ENCODE assay signal across 12 cellular contexts in genomic region chr2:209476367-209477191, GRCh38. TPM values are rescaled to one million over a fixed set of nuclear protein-coding genes. Genes with fewer than 3 reads are reported as not detected.
A peak's percentile ranks its signal among the peaks of the same experiment; 100 is the strongest.
DNase-seq lines count a peak whose midpoint lies in the region; ATAC-seq and TF ChIP-seq lines count a peak whose summit lies in the region.
"Had no signal": no experiment of that assay in that cellular context is flagged by ENCODE, and none has a peak within 500 bp of the region (broad histone marks: within the 10 kb centered on the region; RNA-seq: fewer than 3 reads in every experiment).

No MANE protein-coding gene starts in this region.

- TF ChIP-seq RAD21 in IMR-90 (IDR thresholded peaks at IDR 0.05; ENCODE audit: low read length): no peak

- no peak overlapping the region; the same call in 1 of the 2 replicates for H2BK120ac ChIP-seq in IMR-90 (ENCODE audit: low read depth, low read length)

- peak overlapping the region; percentile 22; the same call in 1 of the 2 replicates for H2BK20ac ChIP-seq in IMR-90 (ENCODE audit: low read depth, low read length)

- intact Hi-C loops in IMR-90 (cut with micrococcal nuclease): no loop called here

- dilution Hi-C loops in IMR-90 (cut with HindIII; ENCODE audit: low sequenced_read_pairs, unreplicated experiment): no loop called here

- H3K27ac Mint-ChIP-seq in endodermal cell: no peak overlapping the region
- H3K27ac Mint-ChIP-seq: immature natural killer cell had no signal

- H3K9ac ChIP-seq in IMR-90 (ENCODE audit: low read depth, low read length): no peak overlapping the region
- H3K9ac ChIP-seq in endodermal cell (ENCODE audit: extremely low read depth, low read length, poor library complexity, severe bottlenecking): no peak overlapping the region

- no peak overlapping the region for H3K4me3 ChIP-seq in IMR-90 (ENCODE audit: insufficient read depth, low read depth, low read length)
- no peak overlapping the region for H3K4me3 ChIP-seq in endodermal cell (ENCODE audit: low read length)
- no peak overlapping the region for H3K4me3 ChIP-seq in retinal pigment epithelial cell (ENCODE audit: low read length)
- H3K4me3 ChIP-seq in HAP-1: no peak overlapping the region

- no peak overlapping the region for H3K18ac ChIP-seq in IMR-90 (ENCODE audit: low read depth, low read length)

- H3K56ac ChIP-seq in IMR-90 (ENCODE audit: extremely low read depth, insufficient read depth, low read length): no peak overlapping the region

- H3K4me2 ChIP-seq in IMR-90 (ENCODE audit: low read depth, low read length): no peak overlapping the region

- H3K9me3 ChIP-seq in IMR-90 (ENCODE audit: control insufficient read depth, insufficient read depth, low read length) (no peaks in the 10 kb centered on the region), endodermal cell (ENCODE audit: control insufficient read depth, low read length) (no peaks in the 10 kb centered on the region), HAP-1 (no peaks in the 10 kb centered on the region)

- H3K36me3 Mint-ChIP-seq in endodermal cell (ENCODE audit: low read depth): no peaks in the 10 kb centered on the region
- H3K36me3 Mint-ChIP-seq: immature natural killer cell had no signal

- 0 out of 2 replicates have a peak, but pooled peaks cover 2% of the 10 kb centered on the region for H3K9me1 ChIP-seq in IMR-90 (ENCODE audit: insufficient read depth, low read length)

- no peaks in the 10 kb centered on the region; the same call in 1 of the 2 replicates for H3K27me3 ChIP-seq in IMR-90 (ENCODE audit: control insufficient read depth, insufficient read depth, low read length)
- no peaks in the 10 kb centered on the region for H3K27me3 ChIP-seq in endodermal cell (ENCODE audit: control insufficient read depth, insufficient read depth, low read length, poor library complexity, severe bottlenecking)
- no peaks in the 10 kb centered on the region for H3K27me3 ChIP-seq in HAP-1 (ENCODE audit: low read depth)

- H3K4me3 Mint-ChIP-seq in endodermal cell: no peak overlapping the region
- H3K4me3 Mint-ChIP-seq: immature natural killer cell had no signal

- BruUV-seq in IMR-90 (replicated peaks; lab: Mats Ljungman, UMichigan): no TSS peak

- no peaks in the 10 kb centered on the region for H3K9me3 Mint-ChIP-seq in endodermal cell

- H3K79me1 ChIP-seq in IMR-90 (ENCODE audit: low read depth in 1 of 2, low read length in 2 of 2): no peaks in the 10 kb centered on the region

- H3K36me3 ChIP-seq in IMR-90 (ENCODE audit: control insufficient read depth, insufficient read depth, low read length) (no peaks in the 10 kb centered on the region), endodermal cell (ENCODE audit: control insufficient read depth, insufficient read depth, low read length) (no peaks in the 10 kb centered on the region), HAP-1 (replicated peaks) (no peaks in the 10 kb centered on the region)

- H4K20me1 ChIP-seq in IMR-90 (ENCODE audit: insufficient read depth, low read length): no peaks in the 10 kb centered on the region

- no peak overlapping the region for H4K91ac ChIP-seq in IMR-90 (ENCODE audit: insufficient read depth, low read depth, low read length)

- CTCF ChIA-PET in IMR-90 (lab: Yijun Ruan, JAX): no interaction called here

- H2AK9ac ChIP-seq in IMR-90 (replicated peaks; ENCODE audit: low read depth, low read length, poor library complexity): no peak overlapping the region

- H4K8ac ChIP-seq in IMR-90 (ENCODE audit: low read depth in 2 of 2, low read length in 2 of 2): no peak overlapping the region

- peak; percentile 29 for DNase-seq in IMR-90
- DNase-seq in NCI-H460 (ENCODE audit: extremely low read depth, low read depth): peak; percentile 50
- DNase-seq in endodermal cell: no peak
- peak; percentile 97 for DNase-seq in retinal pigment epithelial cell (ENCODE audit: low read depth)
- DNase-seq in COLO668 (lab: John Stamatoyannopoulos, UW; ENCODE audit: unreplicated experiment): no peak
- no peak for DNase-seq in NOMO-1 treated with DMSO at 0.1 percent for 48 hours (lab: John Stamatoyannopoulos, UW; ENCODE audit: unreplicated experiment)
- no peak for DNase-seq in HAP-1 (ENCODE audit: low spot score in 2 of 2)
- DNase-seq: immature natural killer cell; stimulated activated naive CD4-positive, alpha-beta T cell had no signal

- no peak for ATAC-seq in IMR-90 (ENCODE audit: low read depth)
- no peak for ATAC-seq in GM19452 (IDR thresholded peaks at IDR 0.05; ENCODE audit: unreplicated experiment)
- ATAC-seq: Panc1, sciatic nerve had no signal

- no peak overlapping the region for H2AFZ ChIP-seq in IMR-90 (replicated peaks; ENCODE audit: low read length, poor library complexity)

- peaks cover 3% of the 10 kb centered on the region for H3K4me1 Mint-ChIP-seq in endodermal cell
- H3K4me1 Mint-ChIP-seq: immature natural killer cell had no signal

- H3K27ac ChIP-seq in IMR-90 (ENCODE audit: insufficient read depth, low read length): no peak overlapping the region
- H3K27ac ChIP-seq in endodermal cell (ENCODE audit: low read depth, low read length): peak overlapping the region; percentile 61

- H3K4me1 ChIP-seq in IMR-90 (ENCODE audit: control insufficient read depth, insufficient read depth, low read length): peaks cover 3% of the 10 kb centered on the region
- H3K4me1 ChIP-seq in endodermal cell (ENCODE audit: control insufficient read depth, insufficient read depth, low read length): no peaks in the 10 kb centered on the region
- H3K4me1 ChIP-seq in HAP-1: peaks cover 11% of the 10 kb centered on the region

- H4K5ac ChIP-seq in IMR-90 (ENCODE audit: low read depth, low read length): no peak overlapping the region

- in situ Hi-C loops in IMR-90 (cut with MboI; ENCODE audit: low sequenced_read_pairs): no loop called here
- in situ Hi-C loops in HAP-1 (cut with MboI; ENCODE audit: low sequenced_read_pairs): no loop called here

- TF ChIP-seq CTCF in IMR-90 (conservative IDR thresholded peaks at IDR 0.05; ENCODE audit: low read depth, low read length) (no peak), endodermal cell (conservative IDR thresholded peaks at IDR 0.05) (no peak), retinal pigment epithelial cell (conservative IDR thresholded peaks at IDR 0.05; ENCODE audit: low read depth, low read length) (no peak)

- POLR2A ChIA-PET in IMR-90 (lab: Charles Lee; ENCODE audit: unreplicated experiment): no interaction called here

- H3K4ac ChIP-seq in IMR-90 (ENCODE audit: low read depth, low read length): no peak overlapping the region

- H3K23ac ChIP-seq in IMR-90 (ENCODE audit: low read depth, low read length): no peak overlapping the region

- H3K14ac ChIP-seq in IMR-90 (replicated peaks; ENCODE audit: low read depth, low read length): 0 out of 2 replicates have a peak overlapping the region, but pooled peaks have one; percentile 18

- no peak overlapping the region for H2AK5ac ChIP-seq in IMR-90 (ENCODE audit: low read depth, low read length)

- no peak overlapping the region for H2BK15ac ChIP-seq in IMR-90 (ENCODE audit: low read depth, low read length)

- H2BK5ac ChIP-seq in IMR-90 (ENCODE audit: low read depth, low read length, poor library complexity, severe bottlenecking): no peak overlapping the region

- TF ChIP-seq POLR2A in IMR-90 (IDR thresholded peaks at IDR 0.05; ENCODE audit: low read depth, low read length): no peak

- H3K27me3 Mint-ChIP-seq in endodermal cell (ENCODE audit: insufficient read depth): no peaks in the 10 kb centered on the region

- WGBS in IMR-90 (ENCODE audit: extremely low coverage in 2 of 2, insufficient read length in 1 of 2), 2 experiments: no CpG with 5 or more reads among the region's 8 CpGs
- WGBS in endodermal cell (ENCODE audit: insufficient coverage in 1 of 2, insufficient read length in 1 of 2), 2 experiments: 89 to 96% methylated on average over 5 to 8 of the region's 8 CpGs

TF ChIP-seq in IMR-90, 13 proteins besides CTCF, POLR2A, EP300 and RAD21:
- TF ChIP-seq MAFK (IDR thresholded peaks at IDR 0.05; ENCODE audit: low read depth, low read length) (no peak), MXI1 (IDR thresholded peaks at IDR 0.05; ENCODE audit: borderline replicate concordance, low read depth, low read length) (no peak), MAZ (IDR thresholded peaks at IDR 0.05; ENCODE audit: borderline replicate concordance, low read depth, low read length) (no peak), CHD1 (IDR thresholded peaks at IDR 0.05; ENCODE audit: low read depth, low read length) (no peak), NFE2L2 (IDR thresholded peaks at IDR 0.05; ENCODE audit: low read depth, low read length) (no peak), RCOR1 (IDR thresholded peaks at IDR 0.05; ENCODE audit: insufficient replicate concordance, low read length) (no peak), FOS (IDR thresholded peaks at IDR 0.05; ENCODE audit: low read depth, low read length) (no peak), ELK1 (IDR thresholded peaks at IDR 0.05; ENCODE audit: borderline replicate concordance, low read depth, low read length) (no peak)

RNA-seq across cellular contexts. Expression of gene MAP2, which starts 52.7 kb away (rescaled TPM):
- total RNA-seq in IMR-90 (2012; rRNA removed) (0.28 and 0.36 TPM in 2 replicates), endodermal cell (1 to 10 TPM; 1.8 TPM)
- 0.26 and 0.29 TPM in 2 replicates for polyA plus RNA-seq in IMR-90 (2012; rRNA removed)
- 0.04 and 0.26 TPM in 2 replicates for polyA plus RNA-seq in IMR-90 (2012; cell fraction: cytosol; rRNA removed)
- 0.26 and 0.42 TPM in 2 replicates for polyA plus RNA-seq in IMR-90 (2012; cell fraction: nucleus; rRNA removed; ENCODE audit: low replicate concordance)
- total RNA-seq in NCI-H460 (2014; rRNA removed; shearing (Covaris generic)): 22.7 and 28.0 TPM in 2 replicates
- polyA plus RNA-seq in NCI-H460 (2014; cell fraction: nucleus; rRNA removed): 20.3 and 28.5 TPM in 2 replicates
- 172 TPM for polyA plus RNA-seq in endodermal cell (2013, experiment 1 of 2)
- polyA plus RNA-seq in endodermal cell (2013, experiment 2 of 2): 153 TPM
- polyA plus RNA-seq: immature natural killer cell had no signal

Comparison
In these comparisons a context has a peak if more than half of its experiments do, and no peak if none do; other contexts are left out.
1. DNase-seq: peak in IMR-90 (single experiment), NCI-H460 (single experiment) and retinal pigment epithelial cell (single experiment); none in endodermal cell (single experiment), COLO668 (single experiment), NOMO-1 treated with DMSO at 0.1 percent for 48 hours (single experiment) and HAP-1 (0 of 2).